9 cellular contexts compared by ENCODE assay signal in genomic region chr3:48560648-48561018, GRCh38. TPM values are rescaled to one million over a fixed set of nuclear protein-coding genes. Genes with fewer than 3 reads are reported as not detected.
DNase-seq lines count a peak whose midpoint lies in the region; ATAC-seq and TF ChIP-seq lines count a peak whose summit lies in the region.
"Had no signal": no experiment of that assay in that cellular context is flagged by ENCODE, and none has a peak within 500 bp of the region (broad histone marks: within the 10 kb centered on the region; RNA-seq: fewer than 3 reads in every experiment).

No MANE protein-coding gene starts in this region.

- peak; percentile 40 for ATAC-seq in Right ventricle myocardium superior (ENCODE audit: poor library complexity)

- intact Hi-C loops in Right ventricle myocardium superior (cut with DNase I) (loop anchor here (5.0 kb wide), 1 partner anchor 47 kb away; the partner anchor contains the start of gene UQCRC1), cardiac septum (cut with DNase I) (no loop called here), uterus (cut with DNase I; ENCODE audit: low total_unique reads) (no loop called here)

- H3K36me3 ChIP-seq in mucosa of rectum (ENCODE audit: control insufficient read depth in 2 of 2, insufficient read depth in 2 of 2, low read length in 2 of 2): no peaks in the 10 kb centered on the region
- H3K36me3 ChIP-seq in uterus: no peaks in the 10 kb centered on the region

- DNase-seq in Right ventricle myocardium superior: peak; percentile 63
- DNase-seq in cardiac septum (ENCODE audit: low spot score): no peak
- DNase-seq in cardiac fibroblast (ENCODE audit: low read depth in 2 of 2): no peak
- no peak for DNase-seq in uterus
- DNase-seq in activated CD4-positive, alpha-beta T cell treated with anti-CD3 and anti-CD28 coated beads, Interleukin-2, amount 50 U/mL, for 4 hours: no peak
- no peak for DNase-seq in midbrain (lab: John Stamatoyannopoulos, UW)
- no peak for DNase-seq in iPS-NIHi7 (ENCODE audit: extremely low spot score)
- DNase-seq: activated T-cell treated with anti-CD3 and anti-CD28 coated beads, Interleukin-2, amount 50 U/mL, for 24 hours had no signal

- H3K9ac ChIP-seq in mucosa of rectum (ENCODE audit: low read depth in 1 of 2, low read length in 2 of 2): no peak overlapping the region

- H3K27me3 ChIP-seq in mucosa of rectum (ENCODE audit: control insufficient read depth in 2 of 2, insufficient read depth in 2 of 2, low read length in 2 of 2): no peaks in the 10 kb centered on the region
- no peaks in the 10 kb centered on the region for H3K27me3 ChIP-seq in uterus

- no peaks in the 10 kb centered on the region for H3K9me3 ChIP-seq in mucosa of rectum (ENCODE audit: control insufficient read depth in 2 of 2, low read length in 2 of 2)
- no peaks in the 10 kb centered on the region for H3K9me3 ChIP-seq in uterus

- H3K4me1 ChIP-seq in mucosa of rectum (ENCODE audit: control insufficient read depth in 2 of 2, insufficient read depth in 2 of 2, low read length in 2 of 2): peaks cover 13 to 27% of the 10 kb centered on the region in 2 donors
- no peaks in the 10 kb centered on the region for H3K4me1 ChIP-seq in uterus

- H3K4me3 ChIP-seq in cardiac fibroblast (replicated peaks in 1 of 2; ENCODE audit: low read depth in 2 of 2, low read length in 2 of 2) (peak overlapping the region; percentile 3 to 18), mucosa of rectum (ENCODE audit: low read length in 2 of 2) (peak overlapping the region; percentile 22 to 44), uterus (peak overlapping the region; percentile 9 to 11)

- TF ChIP-seq CTCF in cardiac fibroblast (IDR thresholded peaks at IDR 0.05; ENCODE audit: low read depth, low read length): no peak
- no peak for TF ChIP-seq CTCF in uterus (IDR thresholded peaks at IDR 0.05)

- no peak for TF ChIP-seq POLR2A in uterus (IDR thresholded peaks at IDR 0.05)

- H3K27ac ChIP-seq in mucosa of rectum (ENCODE audit: low read depth in 2 of 2, low read length in 2 of 2): peak overlapping the region; percentile 16 to 34
- peak overlapping the region; percentile 40 to 73 for H3K27ac ChIP-seq in uterus

RNA-seq across cellular contexts. Expression of gene UCN2, which starts 2.9 kb away (rescaled TPM):
- total RNA-seq in Right ventricle myocardium superior: not detected
- total RNA-seq in cardiac septum: 0.48 TPM
- total RNA-seq in uterus: under 1 TPM in 1 of 4 donors, not detected in 3; 0.49 TPM

RNA-seq across cellular contexts. Expression of gene PFKFB4, which starts 4.0 kb away (rescaled TPM):
- total RNA-seq in Right ventricle myocardium superior (1.1 TPM), cardiac septum (1.5 TPM), uterus (10 to 100 TPM in 2 of 4 donors, 1 to 10 TPM in 2; 3.2 to 11.5 (median 10.1) TPM)

RNA-seq across cellular contexts. Expression of gene COL7A1, which starts 34.5 kb away (rescaled TPM):
- 16.1 TPM for total RNA-seq in Right ventricle myocardium superior
- 26.5 TPM for total RNA-seq in cardiac septum
- 10 to 100 TPM in 3 of 4 donors, under 1 TPM in 1; 0.88 to 21.6 (median 19.1) TPM for total RNA-seq in uterus

RNA-seq across cellular contexts. Expression of gene UQCRC1, which starts 48.8 kb away (rescaled TPM):
- total RNA-seq in Right ventricle myocardium superior (1,265 TPM), cardiac septum (753 TPM), uterus (100 to 1,000 TPM in 3 of 4 donors, 10 to 100 TPM in 1; 54.4 to 409 (median 155) TPM)

RNA-seq across cellular contexts. Expression of gene SHISA5, which starts 56.7 kb away (rescaled TPM):
- total RNA-seq in Right ventricle myocardium superior: 47.9 TPM
- total RNA-seq in cardiac septum: 47.8 TPM
- total RNA-seq in uterus: 100 to 1,000 TPM in 1 of 4 donors, 10 to 100 TPM in 3; 52.4 to 210 (median 72.8) TPM
